Comparison of ENCODE assay signal across 2 cellular contexts in the genomic region with DNA sequence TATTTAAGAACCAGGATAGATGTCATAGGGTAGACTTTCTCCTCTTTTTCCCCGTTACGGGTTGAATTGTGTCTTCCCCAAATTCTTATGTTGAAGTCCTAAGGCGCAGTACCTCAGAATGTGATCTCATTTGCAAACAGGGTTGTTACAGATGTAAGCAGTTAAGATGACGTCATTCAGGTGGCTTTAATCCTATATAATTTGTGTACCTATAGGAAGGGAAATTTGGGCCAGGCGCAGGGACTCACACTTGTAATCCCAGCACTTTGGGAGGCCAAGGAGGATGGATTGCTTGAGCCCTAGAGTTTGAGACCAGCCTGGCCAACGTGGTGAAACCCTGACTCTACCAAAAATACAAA.
A peak's percentile ranks its signal among the peaks of the same experiment; 100 is the strongest.
TF ChIP-seq lines count a peak whose summit lies in the region.

No MANE protein-coding gene starts in this region.

TF ChIP-seq in HEK293, 187 proteins besides CTCF, POLR2A, EP300 and RAD21 (continued from another document):
- TF ChIP-seq, protein P1, sequence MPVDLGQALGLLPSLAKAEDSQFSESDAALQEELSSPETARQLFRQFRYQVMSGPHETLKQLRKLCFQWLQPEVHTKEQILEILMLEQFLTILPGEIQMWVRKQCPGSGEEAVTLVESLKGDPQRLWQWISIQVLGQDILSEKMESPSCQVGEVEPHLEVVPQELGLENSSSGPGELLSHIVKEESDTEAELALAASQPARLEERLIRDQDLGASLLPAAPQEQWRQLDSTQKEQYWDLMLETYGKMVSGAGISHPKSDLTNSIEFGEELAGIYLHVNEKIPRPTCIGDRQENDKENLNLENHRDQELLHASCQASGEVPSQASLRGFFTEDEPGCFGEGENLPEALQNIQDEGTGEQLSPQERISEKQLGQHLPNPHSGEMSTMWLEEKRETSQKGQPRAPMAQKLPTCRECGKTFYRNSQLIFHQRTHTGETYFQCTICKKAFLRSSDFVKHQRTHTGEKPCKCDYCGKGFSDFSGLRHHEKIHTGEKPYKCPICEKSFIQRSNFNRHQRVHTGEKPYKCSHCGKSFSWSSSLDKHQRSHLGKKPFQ (tag by site-specific recombination; IDR thresholded peaks at IDR 0.05), result no peak
- TF ChIP-seq ZNF10 (tag by site-specific recombination; IDR thresholded peaks at IDR 0.05), result no peak

TF ChIP-seq in K562, 482 proteins besides CTCF, POLR2A, EP300 and RAD21 (continued from another document):
- TF ChIP-seq, protein P2, sequence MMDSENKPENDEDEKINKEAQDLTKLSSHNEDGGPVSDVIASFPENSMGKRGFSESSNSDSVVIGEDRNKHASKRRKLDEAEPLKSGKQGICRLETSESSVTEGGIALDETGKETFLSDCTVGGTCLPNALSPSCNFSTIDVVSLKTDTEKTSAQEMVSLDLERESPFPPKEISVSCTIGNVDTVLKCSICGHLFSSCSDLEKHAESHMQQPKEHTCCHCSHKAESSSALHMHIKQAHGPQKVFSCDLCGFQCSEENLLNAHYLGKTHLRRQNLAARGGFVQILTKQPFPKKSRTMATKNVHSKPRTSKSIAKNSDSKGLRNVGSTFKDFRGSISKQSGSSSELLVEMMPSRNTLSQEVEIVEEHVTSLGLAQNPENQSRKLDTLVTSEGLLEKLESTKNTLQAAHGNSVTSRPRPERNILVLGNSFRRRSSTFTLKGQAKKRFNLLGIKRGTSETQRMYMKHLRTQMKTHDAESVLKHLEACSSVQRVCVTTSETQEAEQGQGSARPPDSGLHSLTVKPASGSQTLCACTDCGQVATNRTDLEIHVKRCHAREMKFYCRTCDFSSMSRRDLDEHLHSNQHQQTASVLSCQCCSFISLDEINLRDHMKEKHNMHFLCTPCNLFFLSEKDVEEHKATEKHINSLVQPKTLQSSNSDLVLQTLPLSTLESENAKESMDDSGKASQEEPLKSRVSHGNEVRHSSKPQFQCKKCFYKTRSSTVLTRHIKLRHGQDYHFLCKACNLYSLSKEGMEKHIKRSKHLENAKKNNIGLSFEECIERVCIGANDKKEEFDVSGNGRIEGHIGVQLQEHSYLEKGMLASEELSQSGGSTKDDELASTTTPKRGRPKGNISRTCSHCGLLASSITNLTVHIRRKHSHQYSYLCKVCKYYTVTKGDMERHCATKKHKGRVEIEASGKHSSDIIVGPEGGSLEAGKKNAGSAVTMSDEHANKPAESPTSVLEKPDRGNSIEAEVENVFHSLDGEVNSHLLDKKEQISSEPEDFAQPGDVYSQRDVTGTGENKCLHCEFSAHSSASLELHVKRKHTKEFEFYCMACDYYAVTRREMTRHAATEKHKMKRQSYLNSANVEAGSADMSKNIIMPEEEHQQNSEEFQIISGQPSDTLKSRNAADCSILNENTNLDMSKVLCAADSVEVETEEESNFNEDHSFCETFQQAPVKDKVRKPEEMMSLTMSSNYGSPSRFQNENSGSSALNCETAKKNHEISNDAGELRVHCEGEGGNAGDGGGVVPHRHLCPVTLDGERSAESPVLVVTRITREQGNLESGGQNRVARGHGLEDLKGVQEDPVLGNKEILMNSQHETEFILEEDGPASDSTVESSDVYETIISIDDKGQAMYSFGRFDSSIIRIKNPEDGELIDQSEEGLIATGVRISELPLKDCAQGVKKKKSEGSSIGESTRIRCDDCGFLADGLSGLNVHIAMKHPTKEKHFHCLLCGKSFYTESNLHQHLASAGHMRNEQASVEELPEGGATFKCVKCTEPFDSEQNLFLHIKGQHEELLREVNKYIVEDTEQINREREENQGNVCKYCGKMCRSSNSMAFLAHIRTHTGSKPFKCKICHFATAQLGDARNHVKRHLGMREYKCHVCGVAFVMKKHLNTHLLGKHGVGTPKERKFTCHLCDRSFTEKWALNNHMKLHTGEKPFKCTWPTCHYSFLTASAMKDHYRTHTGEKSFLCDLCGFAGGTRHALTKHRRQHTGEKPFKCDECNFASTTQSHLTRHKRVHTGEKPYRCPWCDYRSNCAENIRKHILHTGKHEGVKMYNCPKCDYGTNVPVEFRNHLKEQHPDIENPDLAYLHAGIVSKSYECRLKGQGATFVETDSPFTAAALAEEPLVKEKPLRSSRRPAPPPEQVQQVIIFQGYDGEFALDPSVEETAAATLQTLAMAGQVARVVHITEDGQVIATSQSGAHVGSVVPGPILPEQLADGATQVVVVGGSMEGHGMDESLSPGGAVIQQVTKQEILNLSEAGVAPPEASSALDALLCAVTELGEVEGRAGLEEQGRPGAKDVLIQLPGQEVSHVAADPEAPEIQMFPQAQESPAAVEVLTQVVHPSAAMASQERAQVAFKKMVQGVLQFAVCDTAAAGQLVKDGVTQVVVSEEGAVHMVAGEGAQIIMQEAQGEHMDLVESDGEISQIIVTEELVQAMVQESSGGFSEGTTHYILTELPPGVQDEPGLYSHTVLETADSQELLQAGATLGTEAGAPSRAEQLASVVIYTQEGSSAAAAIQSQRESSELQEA (IDR thresholded peaks at IDR 0.05; ENCODE audit: low read depth), result no peak
- TF ChIP-seq, protein P3, sequence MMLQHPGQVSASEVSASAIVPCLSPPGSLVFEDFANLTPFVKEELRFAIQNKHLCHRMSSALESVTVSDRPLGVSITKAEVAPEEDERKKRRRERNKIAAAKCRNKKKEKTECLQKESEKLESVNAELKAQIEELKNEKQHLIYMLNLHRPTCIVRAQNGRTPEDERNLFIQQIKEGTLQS (IDR thresholded peaks at IDR 0.05), result peak; percentile 90
- TF ChIP-seq, protein P3 (CRISPR knock-in tag; conservative IDR thresholded peaks at IDR 0.05), result no peak
- TF ChIP-seq JUND (IDR thresholded peaks at IDR 0.05; ENCODE audit: borderline replicate concordance, low read depth, low read length) (peak; percentile 42), JUND (tag; IDR thresholded peaks at IDR 0.05; ENCODE audit: borderline replicate concordance, low read depth, low read length) (peak; percentile 62; the same call in 1 of the 3 replicates), CREM (IDR thresholded peaks at IDR 0.05; ENCODE audit: low read depth) (0 out of 2 replicates have a peak, but pooled peaks have one; percentile 11), CAMTA2 (CRISPR knock-in tag; conservative IDR thresholded peaks at IDR 0.05) (no peak), ATF7 (IDR thresholded peaks at IDR 0.05) (peak; percentile 93)
